Comparison of ENCODE assay signal across 16 cellular contexts in the genomic region with DNA sequence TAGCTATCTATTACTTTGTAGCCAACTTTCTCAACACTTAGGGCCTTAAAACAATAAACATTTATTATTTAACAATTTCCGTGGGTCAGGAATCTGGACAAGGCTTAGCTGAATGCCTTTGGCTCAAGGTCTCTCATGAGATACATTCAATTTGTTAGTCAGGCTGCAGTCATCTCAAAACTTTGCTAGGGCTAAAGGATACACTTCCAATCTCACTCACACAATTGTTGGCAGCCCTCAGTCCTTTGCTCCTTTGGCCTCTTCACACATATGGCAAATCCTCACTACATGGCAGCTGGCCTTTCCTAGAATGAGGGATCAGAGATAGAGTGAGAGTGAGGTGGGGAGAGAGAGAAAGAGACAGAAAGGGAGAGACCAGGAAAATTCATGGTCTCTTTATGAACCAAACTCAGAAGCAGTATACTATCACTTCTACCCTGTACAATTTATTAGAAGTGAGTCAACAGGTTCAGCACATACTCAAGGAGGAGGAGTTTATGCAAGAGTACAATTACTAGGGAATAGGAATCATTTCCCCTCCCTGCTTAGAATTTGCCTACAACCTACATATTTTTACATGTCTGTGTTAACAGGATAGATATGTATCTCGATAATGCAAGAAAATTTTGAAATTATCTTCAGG.
A peak's percentile ranks its signal among the peaks of the same experiment; 100 is the strongest.
DNase-seq lines count a peak whose midpoint lies in the region; ATAC-seq, FAIRE-seq and TF ChIP-seq lines count a peak whose summit lies in the region.
"Had no signal": no experiment of that assay in that cellular context is flagged by ENCODE, and none has a peak within 500 bp of the region (broad histone marks: within the 10 kb centered on the region; RNA-seq: fewer than 3 reads in every experiment).

No MANE protein-coding gene starts in this region.

- H3K4me3 Mint-ChIP-seq in CD4-positive, alpha-beta T cell: no peak overlapping the region
- H3K4me3 Mint-ChIP-seq in activated CD8-positive, alpha-beta T cell treated with anti-CD3 and anti-CD28 coated beads for 36 hours: no peak overlapping the region
- H3K4me3 Mint-ChIP-seq: CD14-positive monocyte had no signal

- no peaks in the 10 kb centered on the region for H3K4me1 Mint-ChIP-seq in CD4-positive, alpha-beta T cell (ENCODE audit: low read depth)
- H3K4me1 Mint-ChIP-seq in activated CD8-positive, alpha-beta T cell treated with anti-CD3 and anti-CD28 coated beads for 36 hours (ENCODE audit: low read depth): no peaks in the 10 kb centered on the region
- H3K4me1 Mint-ChIP-seq: CD14-positive monocyte had no signal

- peaks cover 6% of the 10 kb centered on the region for H3K9me3 Mint-ChIP-seq in CD4-positive, alpha-beta T cell
- H3K9me3 Mint-ChIP-seq in activated CD8-positive, alpha-beta T cell treated with anti-CD3 and anti-CD28 coated beads for 36 hours: peaks cover 12% of the 10 kb centered on the region

- no peaks in the 10 kb centered on the region for H3K9me3 ChIP-seq in CD4-positive, alpha-beta T cell (ENCODE audit: control insufficient read depth, low read length)

- no peak overlapping the region for H3K27ac Mint-ChIP-seq in CD4-positive, alpha-beta T cell
- H3K27ac Mint-ChIP-seq in activated CD8-positive, alpha-beta T cell treated with anti-CD3 and anti-CD28 coated beads for 36 hours: no peak overlapping the region
- H3K27ac Mint-ChIP-seq: CD14-positive monocyte had no signal

- no peak for TF ChIP-seq POLR2A in GM12891 (IDR thresholded peaks at IDR 0.05; ENCODE audit: low read depth, low read length)

- H3K27me3 ChIP-seq in CD4-positive, alpha-beta T cell (ENCODE audit: control insufficient read depth, insufficient read depth, low read length): no peaks in the 10 kb centered on the region

- ATAC-seq in esophagus mucosa: peak; percentile 73
- ATAC-seq in CD4-positive, alpha-beta T cell (ENCODE audit: poor library complexity): no peak
- no peak for ATAC-seq in activated CD8-positive, alpha-beta T cell treated with anti-CD3 and anti-CD28 coated beads for 36 hours

- H3K27me3 Mint-ChIP-seq in CD4-positive, alpha-beta T cell: no peaks in the 10 kb centered on the region
- H3K27me3 Mint-ChIP-seq in activated CD8-positive, alpha-beta T cell treated with anti-CD3 and anti-CD28 coated beads for 36 hours: no peaks in the 10 kb centered on the region

- no peak for FAIRE-seq in GM12891 (lab: Jason Lieb, UNC)
- FAIRE-seq: H1 had no signal

- peak; percentile 44 for DNase-seq in AG09319 (ENCODE audit: extremely low read depth, low read depth)
- peak; percentile 19 for DNase-seq in NCI-H226
- DNase-seq in iris pigment epithelial cell (ENCODE audit: low read depth): peak; percentile 82
- no peak for DNase-seq in NCI-H2196 treated with DMSO at 0.1 percent for 48 hours (lab: John Stamatoyannopoulos, UW; ENCODE audit: unreplicated experiment)
- no peak for DNase-seq in CD4-positive, alpha-beta T cell
- DNase-seq in GM12891 (ENCODE audit: insufficient read length, low spot score): no peak
- no peak for DNase-seq in activated CD8-positive, alpha-beta T cell treated with anti-CD3 and anti-CD28 coated beads for 36 hours
- DNase-seq: Calu3, GF-D8, Kasumi-1, NCI-H1417, NCI-H2029 treated with DMSO at 0.1 percent for 48 hours, NCI-H526 had no signal

- POLR2A ChIA-PET in CD4-positive, alpha-beta T cell (lab: Charles Lee): no interaction called here
- POLR2A ChIA-PET in activated CD8-positive, alpha-beta T cell treated with anti-CD3 and anti-CD28 coated beads for 36 hours (lab: Charles Lee): no interaction called here

- no peak for TF ChIP-seq CTCF in AG09319 (IDR thresholded peaks at IDR 0.05; ENCODE audit: low read depth, low read length)
- TF ChIP-seq CTCF in CD4-positive, alpha-beta T cell (IDR thresholded peaks at IDR 0.05): no peak
- TF ChIP-seq CTCF in activated CD8-positive, alpha-beta T cell treated with anti-CD3 and anti-CD28 coated beads for 36 hours (IDR thresholded peaks at IDR 0.05): no peak

- H3K27ac ChIP-seq in CD4-positive, alpha-beta T cell (ENCODE audit: low read depth, low read length): no peak overlapping the region

- no peaks in the 10 kb centered on the region for H3K36me3 Mint-ChIP-seq in CD4-positive, alpha-beta T cell (ENCODE audit: low read depth)
- H3K36me3 Mint-ChIP-seq in activated CD8-positive, alpha-beta T cell treated with anti-CD3 and anti-CD28 coated beads for 36 hours (ENCODE audit: low read depth): no peaks in the 10 kb centered on the region
- H3K36me3 Mint-ChIP-seq: CD14-positive monocyte had no signal

- CTCF ChIA-PET in CD4-positive, alpha-beta T cell (lab: Charles Lee): no interaction called here
- CTCF ChIA-PET in activated CD8-positive, alpha-beta T cell treated with anti-CD3 and anti-CD28 coated beads for 36 hours (lab: Charles Lee): no interaction called here

- intact Hi-C loops in CD4-positive, alpha-beta T cell (cut with DNase I, micrococcal nuclease): no loop called here
- intact Hi-C loops in activated CD8-positive, alpha-beta T cell treated with anti-CD3 and anti-CD28 coated beads for 36 hours (cut with micrococcal nuclease): no loop called here

TF ChIP-seq in GM12891, 5 proteins besides CTCF, POLR2A, EP300 and RAD21:
- TF ChIP-seq PAX5 (IDR thresholded peaks at IDR 0.05; ENCODE audit: insufficient read depth, low read length, severe bottlenecking) (no peak), POLR2AphosphoS5 (IDR thresholded peaks at IDR 0.05; ENCODE audit: low read depth, low read length) (no peak), SPI1 (IDR thresholded peaks at IDR 0.05; ENCODE audit: low read depth, low read length) (no peak), POU2F2 (IDR thresholded peaks at IDR 0.05; ENCODE audit: low read depth, low read length) (no peak), TAF1 (IDR thresholded peaks at IDR 0.05; ENCODE audit: low read depth, low read length) (no peak)

Comparison
In these comparisons a context has a peak if more than half of its experiments do, and no peak if none do; other contexts are left out.
1. DNase-seq: peak in AG09319 (single experiment), NCI-H226 (single experiment) and iris pigment epithelial cell (single experiment); none in NCI-H2196 treated with DMSO at 0.1 percent for 48 hours (single experiment), CD4-positive, alpha-beta T cell (0 of 10), GM12891 (single experiment) and activated CD8-positive, alpha-beta T cell treated with anti-CD3 and anti-CD28 coated beads for 36 hours (single experiment).